ENCODE assay signal across 13 cellular contexts in genomic region chr17:35069311-35069710, GRCh38. TPM values are rescaled to one million over a fixed set of nuclear protein-coding genes. Genes with fewer than 3 reads are reported as not detected.
DNase-seq lines count a peak whose midpoint lies in the region; ATAC-seq and TF ChIP-seq lines count a peak whose summit lies in the region.
"Had no signal": no experiment of that assay in that cellular context is flagged by ENCODE, and none has a peak within 500 bp of the region (broad histone marks: within the 10 kb centered on the region; RNA-seq: fewer than 3 reads in every experiment).

No MANE protein-coding gene starts in this region.

- H3K36me3 Mint-ChIP-seq in activated T-cell treated with anti-CD3 and anti-CD28 coated beads, Interleukin-2, amount 50 U/mL, for 72 hours (ENCODE audit: insufficient read depth in 2 of 2): peaks cover 7 to 9% of the 10 kb centered on the region in 2 donors
- H3K36me3 Mint-ChIP-seq in activated B cell treated with CpG ODN at 0.5 μM for 24 hours (ENCODE audit: low read depth) (peaks cover 5% of the 10 kb centered on the region), immature natural killer cell (peaks cover 3 to 6% (median 4%) of the 10 kb centered on the region in 3 donors), type B pancreatic cell (no peaks in the 10 kb centered on the region)

- peak in 1 of 2 donors; percentile 25 for ATAC-seq in activated T-cell treated with anti-CD3 and anti-CD28 coated beads, Interleukin-2, amount 50 U/mL, for 72 hours (replicated peaks in 1 of 2)
- ATAC-seq in activated B cell treated with CpG ODN at 0.5 μM for 24 hours (ENCODE audit: low read depth) (peak; percentile 92), HG02981 (IDR thresholded peaks at IDR 0.05; ENCODE audit: unreplicated experiment) (no peak)
- ATAC-seq: activated CD8-positive, alpha-beta T cell treated with anti-CD3 and anti-CD28 coated beads for 36 hours; GM23338; heart right ventricle had no signal

- peaks cover 86% of the 10 kb centered on the region for H3K4me1 Mint-ChIP-seq in activated T-cell treated with anti-CD3 and anti-CD28 coated beads, Interleukin-2, amount 50 U/mL, for 72 hours (ENCODE audit: low read depth)
- H3K4me1 Mint-ChIP-seq in activated B cell treated with CpG ODN at 0.5 μM for 24 hours: peaks cover 44% of the 10 kb centered on the region
- peaks cover 65 to 75% of the 10 kb centered on the region in 2 donors for H3K4me1 Mint-ChIP-seq in immature natural killer cell
- peaks cover 26% of the 10 kb centered on the region for H3K4me1 Mint-ChIP-seq in type B pancreatic cell (ENCODE audit: unreplicated experiment)

- H3K27ac Mint-ChIP-seq in activated T-cell treated with anti-CD3 and anti-CD28 coated beads, Interleukin-2, amount 50 U/mL, for 72 hours: peak overlapping the region; percentile 36
- H3K27ac Mint-ChIP-seq in activated B cell treated with CpG ODN at 0.5 μM for 24 hours: peak overlapping the region; percentile 13
- H3K27ac Mint-ChIP-seq in immature natural killer cell: peak overlapping the region in 5 of 6 donors; percentile 5 to 46 (median 39)
- H3K27ac Mint-ChIP-seq in type B pancreatic cell: peak overlapping the region; percentile 1
- H3K27ac Mint-ChIP-seq: activated CD8-positive, alpha-beta T cell treated with anti-CD3 and anti-CD28 coated beads for 36 hours; activated naive CD8-positive, alpha-beta T cell treated with anti-CD3 and anti-CD28 coated beads for 36 hours; GM23338 had no signal

- POLR2A ChIA-PET in activated B cell treated with CpG ODN at 0.5 μM for 24 hours (lab: Charles Lee): interaction anchor here (0.9 to 1.7 kb wide), 5 partner anchors 17 to 509 kb away, joined by 3 to 6 read pairs (median 5); partner anchors contain the start of genes LIG3 and PEX12

- CTCF ChIA-PET in activated B cell treated with CpG ODN at 0.5 μM for 24 hours (lab: Charles Lee): interaction anchor here (0.9 kb wide), 1 partner anchor 51 kb away, joined by 3 read pairs; the partner anchor contains the start of gene RAD51D

- DNase-seq in activated T-cell treated with anti-CD3 and anti-CD28 coated beads, Interleukin-2, amount 50 U/mL, for 72 hours: no peak
- no peak for DNase-seq in activated T-cell treated with anti-CD3 and anti-CD28 coated beads, Interleukin-2, amount 50 U/mL, for 1 hour
- DNase-seq in activated B cell treated with CpG ODN at 0.5 μM for 24 hours (no peak), immature natural killer cell (no peak), type B pancreatic cell (ENCODE audit: extremely low spot score, unreplicated experiment) (no peak), GM13976 (ENCODE audit: low spot score) (no peak)
- DNase-seq in effector CD4-positive, alpha-beta T cell: no peak
- DNase-seq: activated CD8-positive, alpha-beta T cell treated with anti-CD3 and anti-CD28 coated beads for 36 hours; activated naive CD8-positive, alpha-beta T cell treated with anti-CD3 and anti-CD28 coated beads for 36 hours; heart right ventricle; tibial artery had no signal

- TF ChIP-seq CTCF in activated B cell treated with CpG ODN at 0.5 μM for 24 hours (IDR thresholded peaks at IDR 0.05) (no peak), type B pancreatic cell (conservative IDR thresholded peaks at IDR 0.05) (no peak), GM13976 (IDR thresholded peaks at IDR 0.05; ENCODE audit: borderline replicate concordance, control extremely low read depth, extremely low read depth, insufficient read depth, missing control alignments) (no peak)

- intact Hi-C loops in activated B cell treated with CpG ODN at 0.5 μM for 24 hours (cut with micrococcal nuclease): no loop called here

- H3K9me3 Mint-ChIP-seq in activated T-cell treated with anti-CD3 and anti-CD28 coated beads, Interleukin-2, amount 50 U/mL, for 72 hours: peaks cover 0 to 1% of the 10 kb centered on the region in 2 donors
- H3K9me3 Mint-ChIP-seq in activated B cell treated with CpG ODN at 0.5 μM for 24 hours: no peaks in the 10 kb centered on the region
- no peaks in the 10 kb centered on the region for H3K9me3 Mint-ChIP-seq in immature natural killer cell
- no peaks in the 10 kb centered on the region for H3K9me3 Mint-ChIP-seq in type B pancreatic cell
- H3K9me3 Mint-ChIP-seq: activated CD8-positive, alpha-beta T cell treated with anti-CD3 and anti-CD28 coated beads for 36 hours; activated naive CD8-positive, alpha-beta T cell treated with anti-CD3 and anti-CD28 coated beads for 36 hours; GM23338 had no signal

- H3K27me3 Mint-ChIP-seq in activated T-cell treated with anti-CD3 and anti-CD28 coated beads, Interleukin-2, amount 50 U/mL, for 72 hours (ENCODE audit: low read depth): no peaks in the 10 kb centered on the region
- H3K27me3 Mint-ChIP-seq in activated B cell treated with CpG ODN at 0.5 μM for 24 hours: no peaks in the 10 kb centered on the region
- no peaks in the 10 kb centered on the region for H3K27me3 Mint-ChIP-seq in immature natural killer cell (ENCODE audit: low read depth in 3 of 3)
- H3K27me3 Mint-ChIP-seq in type B pancreatic cell: no peaks in the 10 kb centered on the region
- H3K27me3 Mint-ChIP-seq: activated CD8-positive, alpha-beta T cell treated with anti-CD3 and anti-CD28 coated beads for 36 hours; activated naive CD8-positive, alpha-beta T cell treated with anti-CD3 and anti-CD28 coated beads for 36 hours had no signal

- peak overlapping the region in 1 of 2 donors; percentile 39 for H3K4me3 Mint-ChIP-seq in activated T-cell treated with anti-CD3 and anti-CD28 coated beads, Interleukin-2, amount 50 U/mL, for 72 hours
- peak overlapping the region; percentile 29 for H3K4me3 Mint-ChIP-seq in activated B cell treated with CpG ODN at 0.5 μM for 24 hours
- H3K4me3 Mint-ChIP-seq in immature natural killer cell: peak overlapping the region in 1 of 5 donors; percentile 12
- no peak overlapping the region for H3K4me3 Mint-ChIP-seq in type B pancreatic cell
- H3K4me3 Mint-ChIP-seq: activated CD8-positive, alpha-beta T cell treated with anti-CD3 and anti-CD28 coated beads for 36 hours; activated naive CD8-positive, alpha-beta T cell treated with anti-CD3 and anti-CD28 coated beads for 36 hours; GM23338 had no signal

- in situ Hi-C loops in GM13976 (cut with MboI; ENCODE audit: low sequenced_read_pairs, unreplicated experiment): no loop called here

RNA-seq across cellular contexts. Expression of gene RFFL, which starts 5.8 kb away (rescaled TPM):
- 10 to 100 TPM; 47.7 to 50.0 TPM for total RNA-seq in activated T-cell treated with anti-CD3 and anti-CD28 coated beads, Interleukin-2, amount 50 U/mL, for 72 hours
- 31.5 and 34.1 TPM in 2 replicates for total RNA-seq in activated B cell treated with CpG ODN at 0.5 μM for 24 hours
- 10 to 100 TPM; 24.0 to 45.4 (median 34.0) TPM for polyA plus RNA-seq in immature natural killer cell
- total RNA-seq in type B pancreatic cell (ENCODE audit: low replicate concordance): 19.9 and 38.7 TPM in 2 replicates

RNA-seq across cellular contexts. Expression of gene RAD51D, which starts 50.3 kb away (rescaled TPM):
- 10 to 100 TPM; 35.3 to 44.5 TPM for total RNA-seq in activated T-cell treated with anti-CD3 and anti-CD28 coated beads, Interleukin-2, amount 50 U/mL, for 72 hours
- total RNA-seq in activated B cell treated with CpG ODN at 0.5 μM for 24 hours (17.0 and 22.9 TPM in 2 replicates), type B pancreatic cell (ENCODE audit: low replicate concordance) (8.3 and 12.4 TPM in 2 replicates)
- polyA plus RNA-seq in immature natural killer cell: 10 to 100 TPM; 11.0 to 17.8 (median 13.8) TPM

RNA-seq across cellular contexts. Expression of gene FNDC8, which starts 52.1 kb away (rescaled TPM):
- total RNA-seq in activated T-cell treated with anti-CD3 and anti-CD28 coated beads, Interleukin-2, amount 50 U/mL, for 72 hours: not detected
- total RNA-seq in activated B cell treated with CpG ODN at 0.5 μM for 24 hours (not detected in 2 replicates), type B pancreatic cell (ENCODE audit: low replicate concordance) (not detected in 2 replicates)
- not detected for polyA plus RNA-seq in immature natural killer cell
- total RNA-seq: activated CD8-positive, alpha-beta T cell treated with anti-CD3 and anti-CD28 coated beads for 36 hours; activated naive CD8-positive, alpha-beta T cell treated with anti-CD3 and anti-CD28 coated beads for 36 hours; GM23338; heart right ventricle had no signal
- polyA plus RNA-seq: GM23338, heart right ventricle had no signal
